ENCODE assay signal across 12 cellular contexts in genomic region chr2:43340945-43341356, GRCh38.
A peak's percentile ranks its signal among the peaks of the same experiment; 100 is the strongest.
DNase-seq lines count a peak whose midpoint lies in the region; ATAC-seq, FAIRE-seq and TF ChIP-seq lines count a peak whose summit lies in the region.
"Had no signal": no experiment of that assay in that cellular context is flagged by ENCODE, and none has a peak within 500 bp of the region (broad histone marks: within the 10 kb centered on the region; RNA-seq: fewer than 3 reads in every experiment).

No MANE protein-coding gene starts in this region.

- peaks cover 8% of the 10 kb centered on the region for H3K27me3 Mint-ChIP-seq in endothelial cell (ENCODE audit: unreplicated experiment)

- no peak overlapping the region for H2BK15ac ChIP-seq in mesenchymal stem cell (ENCODE audit: low read depth, poor library complexity, severe bottlenecking)

- no peak overlapping the region for H2BK12ac ChIP-seq in mesenchymal stem cell (ENCODE audit: low read length in 2 of 2)

- H3K18ac ChIP-seq in mesenchymal stem cell (ENCODE audit: low read depth in 1 of 2, low read length in 2 of 2): peak overlapping the region in 1 of 2 experiments; percentile 37

- H3K36me3 ChIP-seq in cardiac muscle cell (no peaks in the 10 kb centered on the region), mesenchymal stem cell (ENCODE audit: control insufficient read depth in 1 of 2, insufficient read depth in 2 of 2, low read depth in 1 of 2, low read length in 2 of 2) (no peaks in the 10 kb centered on the region), aorta (ENCODE audit: control insufficient read depth in 1 of 2, insufficient read depth in 2 of 2, low read length in 1 of 2) (no peaks in the 10 kb centered on the region)

- H2AFZ ChIP-seq in mesenchymal stem cell (ENCODE audit: low read depth, low read length): no peak overlapping the region

- peak overlapping the region; percentile 56 for H3K9ac ChIP-seq in mesenchymal stem cell (ENCODE audit: low read length)

- no peak for ATAC-seq in Right ventricle myocardium inferior
- ATAC-seq in aorta (ENCODE audit: low FRiP score): peak; percentile 24

- no peak overlapping the region for H4K91ac ChIP-seq in mesenchymal stem cell (ENCODE audit: low read length)

- no peak for FAIRE-seq in D721Med (lab: Jason Lieb, UNC)

- H3K27me3 ChIP-seq in cardiac muscle cell (no peaks in the 10 kb centered on the region), mesenchymal stem cell (ENCODE audit: control insufficient read depth in 1 of 2, insufficient read depth in 1 of 2, low read length in 2 of 2) (no peaks in the 10 kb centered on the region), aorta (ENCODE audit: control insufficient read depth in 1 of 2, insufficient read depth in 2 of 2, low read length in 1 of 2) (no peaks in the 10 kb centered on the region)

- H3K4me3 ChIP-seq in cardiac muscle cell: no peak overlapping the region
- peak overlapping the region in 1 of 2 experiments; percentile 6 for H3K4me3 ChIP-seq in mesenchymal stem cell (ENCODE audit: insufficient read depth in 1 of 2, low read depth in 1 of 2, low read length in 2 of 2)
- no peak overlapping the region for H3K4me3 ChIP-seq in aorta (ENCODE audit: low read length in 2 of 2)

- DNase-seq in cardiac muscle cell (ENCODE audit: low read depth in 1 of 2, low spot score in 1 of 2) (peak in 1 of 2 donors; percentile 78), Right ventricle myocardium inferior (ENCODE audit: missing footprints) (no peak), endothelial cell (ENCODE audit: low spot score) (no peak), mesenchymal stem cell (peak; percentile 71), aorta (no peak), D721Med (ENCODE audit: insufficient read length, low spot score) (no peak), 8988T (no peak)
- DNase-seq in stimulated activated CD4-positive, alpha-beta T cell treated with anti-CD3 and anti-CD28 coated beads, Interleukin-4, amount 100 ng/mL, for 24 hours: no peak
- DNase-seq: activated CD8-positive, alpha-beta memory T cell treated with anti-CD3 and anti-CD28 coated beads, Interleukin-2, amount 50 U/mL, for 48 hours; NCI-H146; stimulated activated CD4-positive, alpha-beta T cell treated with anti-CD3 and anti-CD28 coated beads, Interleukin-12 subunit alpha, Interleukin-12 subunit beta, amount 100 ng/mL, for 4 hours had no signal

- no peaks in the 10 kb centered on the region for H3K9me3 Mint-ChIP-seq in endothelial cell (ENCODE audit: unreplicated experiment)

- no peak overlapping the region for H2BK120ac ChIP-seq in mesenchymal stem cell (ENCODE audit: low read depth, low read length)

- no peak overlapping the region for H3K4me3 Mint-ChIP-seq in endothelial cell (ENCODE audit: unreplicated experiment)

- H3K79me1 ChIP-seq in mesenchymal stem cell (replicated peaks; ENCODE audit: low read length, poor library complexity, severe bottlenecking): no peaks in the 10 kb centered on the region

- TF ChIP-seq CTCF in cardiac muscle cell (IDR thresholded peaks at IDR 0.05; ENCODE audit: low read depth, low read length) (no peak), endothelial cell (IDR thresholded peaks at IDR 0.05; ENCODE audit: unreplicated experiment) (no peak), D721Med (IDR thresholded peaks at IDR 0.05; ENCODE audit: insufficient read depth, missing control alignments) (no peak)

- no peak overlapping the region for H2AK5ac ChIP-seq in mesenchymal stem cell (ENCODE audit: low read length, severe bottlenecking)

- intact Hi-C loops in Right ventricle myocardium inferior (cut with DNase I) (loop anchor here (5.0 kb wide), 1 partner anchor 71 kb away; no protein-coding TSS in a partner anchor), aorta (cut with DNase I) (no loop called here)

- H3K27ac ChIP-seq in cardiac muscle cell (peak overlapping the region; percentile 72), mesenchymal stem cell (ENCODE audit: low read length, poor library complexity, severe bottlenecking) (peak overlapping the region; percentile 85), aorta (ENCODE audit: low read depth in 1 of 2, low read length in 2 of 2) (peak overlapping the region; percentile 94)
- H3K27ac ChIP-seq: 22Rv1 had no signal

- no peaks in the 10 kb centered on the region for H3K36me3 Mint-ChIP-seq in endothelial cell (ENCODE audit: low read depth, unreplicated experiment)

- H3K4ac ChIP-seq in mesenchymal stem cell (ENCODE audit: low read depth in 1 of 2, low read length in 2 of 2): no peak overlapping the region

- peaks cover 21% of the 10 kb centered on the region for H3K4me1 Mint-ChIP-seq in endothelial cell (ENCODE audit: unreplicated experiment)

- H3K9me3 ChIP-seq in cardiac muscle cell (ENCODE audit: low read depth) (no peaks in the 10 kb centered on the region), mesenchymal stem cell (ENCODE audit: control insufficient read depth, low read length) (no peaks in the 10 kb centered on the region), aorta (ENCODE audit: control insufficient read depth, low read length) (no peaks in the 10 kb centered on the region)

- WGBS in mesenchymal stem cell: 37% methylated on average over 1 of the region's 1 CpG
- 19 to 32% methylated on average over 1 of the region's 1 CpG for WGBS in aorta, 2 donors

- peak overlapping the region; percentile 19 for H2BK5ac ChIP-seq in mesenchymal stem cell (ENCODE audit: low read depth, low read length, poor library complexity, severe bottlenecking)

- no peak overlapping the region for H4K8ac ChIP-seq in mesenchymal stem cell (ENCODE audit: low read length)

- H3K4me1 ChIP-seq in cardiac muscle cell (ENCODE audit: low read depth) (peaks cover 54% of the 10 kb centered on the region), mesenchymal stem cell (ENCODE audit: control insufficient read depth, insufficient read depth, low read depth, low read length) (peaks cover 15% of the 10 kb centered on the region), aorta (ENCODE audit: control insufficient read depth in 1 of 2, insufficient read depth in 2 of 2, low read length in 2 of 2) (peaks cover 14 to 15% of the 10 kb centered on the region in 2 donors)

- H3K14ac ChIP-seq in mesenchymal stem cell (ENCODE audit: low read length in 2 of 2): no peak overlapping the region

- no peak overlapping the region for H3K4me2 ChIP-seq in mesenchymal stem cell (ENCODE audit: low read length, poor library complexity, severe bottlenecking)

- no peak overlapping the region for H3K23ac ChIP-seq in mesenchymal stem cell (ENCODE audit: low read length in 2 of 2)

- peak overlapping the region; percentile 49 for H3K27ac Mint-ChIP-seq in endothelial cell (ENCODE audit: unreplicated experiment)
